ENCODE assay signal across 16 cellular contexts in genomic region chr19:7894612-7895309, GRCh38. TPM values are rescaled to one million over a fixed set of nuclear protein-coding genes. Genes with fewer than 3 reads are reported as not detected.
A peak's percentile ranks its signal among the peaks of the same experiment; 100 is the strongest.
DNase-seq lines count a peak whose midpoint lies in the region; ATAC-seq, FAIRE-seq and TF ChIP-seq lines count a peak whose summit lies in the region.
"Had no signal": no experiment of that assay in that cellular context is flagged by ENCODE, and none has a peak within 500 bp of the region (broad histone marks: within the 10 kb centered on the region; RNA-seq: fewer than 3 reads in every experiment).

No MANE protein-coding gene starts in this region.

- DNase-seq in HepG2 (ENCODE audit: low spot score): no peak
- no peak for DNase-seq in right lobe of liver
- DNase-seq in mammary epithelial cell: no peak
- peak in 2 of 3 donors; percentile 64 to 66 for DNase-seq in mucosa of descending colon
- DNase-seq in stimulated activated naive CD4-positive, alpha-beta T cell (lab: John Stamatoyannopoulos, UW): no peak
- no peak for DNase-seq in stimulated activated CD4-positive, alpha-beta T cell treated with anti-CD3 and anti-CD28 coated beads, Interleukin-4, amount 100 ng/mL, for 4 hours
- DNase-seq in GM19239 (ENCODE audit: insufficient read length, low spot score): no peak
- DNase-seq in omental fat pad (ENCODE audit: low spot score): no peak
- DNase-seq: activated CD8-positive, alpha-beta T cell treated with anti-CD3 and anti-CD28 coated beads for 36 hours; activated effector memory CD4-positive, alpha-beta T cell treated with anti-CD3 and anti-CD28 coated beads, Interleukin-2, amount 50 U/mL, for 16 hours; Caco-2; NCI-H1092 treated with DMSO at 0.1 percent for 48 hours; retina had no signal

- dilution Hi-C loops in mammary epithelial cell (cut with HindIII; ENCODE audit: low sequenced_read_pairs): no loop called here

- H3K36me3 ChIP-seq in HepG2 (replicated peaks in 1 of 2; ENCODE audit: control insufficient read depth in 1 of 2, insufficient read depth in 2 of 2, low read length in 2 of 2) (peaks cover 5% of the 10 kb centered on the region in 2 experiments; a peak in 2 of 5 replicates), right lobe of liver (no peaks in the 10 kb centered on the region), mammary epithelial cell (ENCODE audit: insufficient read depth, low read length) (no peaks in the 10 kb centered on the region), mucosa of descending colon (ENCODE audit: low read depth) (no peaks in the 10 kb centered on the region)

- peak overlapping the region; percentile 11 for H3K27ac ChIP-seq in HepG2 (ENCODE audit: extremely low read length, insufficient read depth, low read length)
- no peak overlapping the region for H3K27ac ChIP-seq in right lobe of liver
- H3K27ac ChIP-seq in mammary epithelial cell (ENCODE audit: insufficient read depth, low read depth, low read length): no peak overlapping the region

- H3K79me2 ChIP-seq in HepG2 (ENCODE audit: insufficient read depth, low read length) (peaks cover 3% of the 10 kb centered on the region), mammary epithelial cell (ENCODE audit: insufficient read depth, low read length) (peaks cover 3% of the 10 kb centered on the region)

- H3K4me1 ChIP-seq in HepG2 (ENCODE audit: insufficient read depth, low read length) (peaks cover 69% of the 10 kb centered on the region), right lobe of liver (peaks cover 0 to 14% (median 7%) of the 10 kb centered on the region in 4 donors), mammary epithelial cell (ENCODE audit: insufficient read depth, low read length) (peaks cover 13% of the 10 kb centered on the region), mucosa of descending colon (ENCODE audit: low read depth) (no peaks in the 10 kb centered on the region)
- H3K4me1 ChIP-seq: Caco-2 had no signal

- TF ChIP-seq EP300 in HepG2 (IDR thresholded peaks at IDR 0.05; ENCODE audit: low read depth in 2 of 2, low read length in 2 of 2): no peak
- TF ChIP-seq EP300 in HepG2 (CRISPR knock-in tag; IDR thresholded peaks at IDR 0.05; ENCODE audit: borderline replicate concordance): no peak

- H3K9me3 ChIP-seq in HepG2 (ENCODE audit: low read length) (no peaks in the 10 kb centered on the region), right lobe of liver (no peaks in the 10 kb centered on the region), mammary epithelial cell (replicated peaks; ENCODE audit: insufficient read depth, low read length) (no peaks in the 10 kb centered on the region), mucosa of descending colon (no peaks in the 10 kb centered on the region)
- H3K9me3 ChIP-seq: Caco-2 had no signal

- no peak overlapping the region for H3K4me2 ChIP-seq in HepG2 (ENCODE audit: low read depth, low read length)
- peak overlapping the region; percentile 49 for H3K4me2 ChIP-seq in mammary epithelial cell (ENCODE audit: insufficient read depth, low read depth, low read length)

- TF ChIP-seq POLR2A in HepG2 (IDR thresholded peaks at IDR 0.05; ENCODE audit: insufficient read depth in 1 of 2, low read depth in 2 of 2, low read length in 2 of 2): no peak
- TF ChIP-seq POLR2A in right lobe of liver (IDR thresholded peaks at IDR 0.05): no peak

- H3K4me3 ChIP-seq in HepG2 (replicated peaks in 1 of 3; ENCODE audit: insufficient read depth in 1 of 3, low read depth in 2 of 3, low read length in 3 of 3): no peak overlapping the region
- H3K4me3 ChIP-seq in right lobe of liver: no peak overlapping the region
- no peak overlapping the region for H3K4me3 ChIP-seq in mammary epithelial cell (replicated peaks in 1 of 3; ENCODE audit: insufficient read depth in 1 of 3, low read depth in 2 of 3, low read length in 3 of 3)
- H3K4me3 ChIP-seq in mucosa of descending colon: no peak overlapping the region

- FAIRE-seq in HepG2 (lab: Jason Lieb, UNC) (no peak), GM19239 (lab: Jason Lieb, UNC) (no peak)
- FAIRE-seq: GM18507, urothelium cell line had no signal

- H2AFZ ChIP-seq in HepG2 (ENCODE audit: low read length) (no peak overlapping the region), mammary epithelial cell (ENCODE audit: low read depth, low read length) (peak overlapping the region; percentile 44)

- H3K27me3 ChIP-seq in HepG2 (ENCODE audit: control insufficient read depth in 1 of 2, insufficient read depth in 2 of 2, low read length in 2 of 2) (no peaks in the 10 kb centered on the region), right lobe of liver (no peaks in the 10 kb centered on the region), mammary epithelial cell (ENCODE audit: insufficient read depth, low read length) (no peaks in the 10 kb centered on the region)

- BruUV-seq in HepG2 (replicated peaks; lab: Mats Ljungman, UMichigan): no TSS peak
- no TSS peak for BruUV-seq in mammary epithelial cell (replicated peaks; lab: Mats Ljungman, UMichigan)

- POLR2A ChIA-PET in HepG2 (lab: Yijun Ruan, JAX): interaction anchor here (0.9 kb wide), 1 partner anchor 9 kb away, joined by 4 read pairs; the partner anchor contains the start of gene MAP2K7

- intact Hi-C loops in HepG2 (cut with micrococcal nuclease; ENCODE audit: unreplicated experiment): no loop called here
- intact Hi-C loops in right lobe of liver (cut with DNase I): no loop called here
- intact Hi-C loops in mammary epithelial cell (cut with micrococcal nuclease): no loop called here
- intact Hi-C loops in mucosa of descending colon (cut with DNase I, micrococcal nuclease): no loop called here

- TF ChIP-seq RAD21 in HepG2 (CRISPR knock-in tag; IDR thresholded peaks at IDR 0.05): no peak

- no peaks in the 10 kb centered on the region for H4K20me1 ChIP-seq in HepG2 (ENCODE audit: insufficient read depth, low read length)
- H4K20me1 ChIP-seq in mammary epithelial cell (ENCODE audit: insufficient read depth, low read length): no peaks in the 10 kb centered on the region

- H3K9ac ChIP-seq in HepG2 (ENCODE audit: insufficient read depth, low read depth, low read length) (no peak overlapping the region), mammary epithelial cell (ENCODE audit: insufficient read depth, low read length) (no peak overlapping the region)

- WGBS in HepG2 (ENCODE audit: low lambda C conversion rate): 88% methylated on average over 5 of the region's 18 CpGs
- WGBS in right lobe of liver (ENCODE audit: insufficient coverage, low coverage, low lambda C conversion rate, missing lambda C conversion rate): 57% methylated on average over 7 of the region's 18 CpGs
- WGBS in mammary epithelial cell (ENCODE audit: low coverage, missing lambda C conversion rate): 82% methylated on average over 5 of the region's 18 CpGs

- CTCF ChIA-PET in HepG2 (lab: Yijun Ruan, JAX; ENCODE audit: low intra/inter-chr PET ratio, low total read pairs) (no interaction called here), mammary epithelial cell (lab: Charles Lee; ENCODE audit: low non-redundant PET) (no interaction called here)

- TF ChIP-seq CTCF in HepG2 (CRISPR knock-in tag; IDR thresholded peaks at IDR 0.05) (no peak), right lobe of liver (IDR thresholded peaks at IDR 0.05) (no peak), mammary epithelial cell (conservative IDR thresholded peaks at IDR 0.05 in 1 of 2, IDR thresholded peaks at IDR 0.05 in 1 of 2; ENCODE audit: extremely low read depth in 1 of 2, insufficient read depth in 1 of 2, low read depth in 1 of 2, low read length in 2 of 2) (no peak), mucosa of descending colon (IDR thresholded peaks at IDR 0.05) (no peak), omental fat pad (IDR thresholded peaks at IDR 0.05) (no peak)

- in situ Hi-C loops in HepG2 (cut with HindIII; ENCODE audit: extremely low pct_ligation_motif_present, low pct_unique_long_range_greater_than_20kb) (no loop called here), mammary epithelial cell (cut with MboI; ENCODE audit: low sequenced_read_pairs in 2 of 2) (no loop called here)

- no peak; the same call in 2 of the 3 replicates for ATAC-seq in HepG2
- ATAC-seq in right lobe of liver: no peak
- ATAC-seq in mucosa of descending colon: peak; percentile 89
- ATAC-seq in omental fat pad (ENCODE audit: low FRiP score): no peak
- ATAC-seq: activated CD8-positive, alpha-beta T cell treated with anti-CD3 and anti-CD28 coated beads for 36 hours had no signal

RNA-seq across cellular contexts. Expression of gene LRRC8E, which starts 6.5 kb away (rescaled TPM):
- total RNA-seq in HepG2 (2016; rRNA removed; fragmentation: Illumina TruSeq; extraction: Trizol) (4.0 and 8.0 TPM in 2 replicates), right lobe of liver (1 to 10 TPM; 1.5 to 9.6 (median 3.5) TPM), mammary epithelial cell (10 to 100 TPM in 1 of 2 donors, 1 to 10 TPM in 1; 8.5 to 14.2 TPM), mucosa of descending colon (1 to 10 TPM in 2 of 3 donors, under 1 TPM in 1; 0.32 to 1.5 (median 1.3) TPM), omental fat pad (1 to 10 TPM in 3 of 4 donors, under 1 TPM in 1; 0.79 to 6.5 (median 3.0) TPM)
- total RNA-seq in HepG2 (2016; cell fraction: cytosol; rRNA removed; fragmentation: Illumina TruSeq; extraction: Trizol; ENCODE audit: low read depth): 0.97 and 1.0 TPM in 2 replicates
- total RNA-seq in HepG2 (2016; cell fraction: insoluble cytoplasmic fraction; rRNA removed; fragmentation: Illumina TruSeq; extraction: Trizol): 4.0 and 9.1 TPM in 2 replicates
- total RNA-seq in HepG2 (2016; cell fraction: membrane; rRNA removed; fragmentation: Illumina TruSeq; extraction: Trizol): 2.2 and 3.4 TPM in 2 replicates
- total RNA-seq in HepG2 (2016; cell fraction: nucleus; rRNA removed; fragmentation: Illumina TruSeq; extraction: Trizol): 7.5 and 8.2 TPM in 2 replicates
- polyA plus RNA-seq in HepG2 (2011; rRNA removed) (10.3 and 14.6 TPM in 2 replicates), mammary epithelial cell (6.5 TPM)
- 6.6 and 7.8 TPM in 2 replicates for polyA plus RNA-seq in HepG2 (2011; cell fraction: cytosol; rRNA removed)
- 7.6 and 8.4 TPM in 2 replicates for polyA plus RNA-seq in HepG2 (2011; cell fraction: nucleus; rRNA removed)
- 10.1 and 12.0 TPM in 2 replicates for polyA plus RNA-seq in HepG2 (2012)
- polyA plus RNA-seq in HepG2 (2016; cell fraction: cytosol; fragmentation: Illumina TruSeq; extraction: Trizol; ENCODE audit: low read depth): 0.41 and 0.42 TPM in 2 replicates
- polyA plus RNA-seq in HepG2 (2016; cell fraction: insoluble cytoplasmic fraction; fragmentation: Illumina TruSeq; extraction: Trizol; ENCODE audit: low read depth): 2.8 and 3.6 TPM in 2 replicates
- 0.65 and 1.00 TPM in 2 replicates for polyA plus RNA-seq in HepG2 (2016; cell fraction: membrane; fragmentation: Illumina TruSeq; extraction: Trizol; ENCODE audit: low read depth)
- polyA plus RNA-seq in HepG2 (2016; cell fraction: nucleus; fragmentation: Illumina TruSeq; extraction: Trizol; ENCODE audit: insufficient read depth, low read depth): 8.0 and 10.3 TPM in 2 replicates
- 13.5 and 26.2 TPM in 2 replicates for polyA minus RNA-seq in HepG2 (2011; rRNA and poly(A)+ RNA removed; ENCODE audit: low replicate concordance)
- 10.5 and 13.4 TPM in 2 replicates for polyA minus RNA-seq in HepG2 (2011; cell fraction: cytosol; rRNA and poly(A)+ RNA removed)
- 5.5 and 7.0 TPM in 2 replicates for polyA minus RNA-seq in HepG2 (2011; cell fraction: nucleus; rRNA and poly(A)+ RNA removed)
- 11.8 TPM for polyA minus RNA-seq in mammary epithelial cell
- total RNA-seq: activated CD8-positive, alpha-beta T cell treated with anti-CD3 and anti-CD28 coated beads for 36 hours had no signal

RNA-seq across cellular contexts. Expression of gene MAP2K7, which starts 8.9 kb away (rescaled TPM):
- total RNA-seq in HepG2 (2016; rRNA removed; fragmentation: Illumina TruSeq; extraction: Trizol): 8.7 and 10.8 TPM in 2 replicates
- total RNA-seq in HepG2 (2016; cell fraction: cytosol; rRNA removed; fragmentation: Illumina TruSeq; extraction: Trizol; ENCODE audit: low read depth): 3.9 and 4.1 TPM in 2 replicates
- total RNA-seq in HepG2 (2016; cell fraction: insoluble cytoplasmic fraction; rRNA removed; fragmentation: Illumina TruSeq; extraction: Trizol): 7.6 and 11.7 TPM in 2 replicates
- total RNA-seq in HepG2 (2016; cell fraction: membrane; rRNA removed; fragmentation: Illumina TruSeq; extraction: Trizol): 11.5 and 13.1 TPM in 2 replicates
- total RNA-seq in HepG2 (2016; cell fraction: nucleus; rRNA removed; fragmentation: Illumina TruSeq; extraction: Trizol): 8.3 and 8.5 TPM in 2 replicates
- 9.0 and 14.8 TPM in 2 replicates for polyA plus RNA-seq in HepG2 (2011; rRNA removed)
- 8.8 and 11.2 TPM in 2 replicates for polyA plus RNA-seq in HepG2 (2011; cell fraction: cytosol; rRNA removed)
- polyA plus RNA-seq in HepG2 (2011; cell fraction: nucleus; rRNA removed): 42.0 and 50.6 TPM in 2 replicates
- polyA plus RNA-seq in HepG2 (2012): 17.3 and 19.9 TPM in 2 replicates
- polyA plus RNA-seq in HepG2 (2016; cell fraction: cytosol; fragmentation: Illumina TruSeq; extraction: Trizol; ENCODE audit: low read depth): 3.9 and 4.4 TPM in 2 replicates
- 10.5 and 15.1 TPM in 2 replicates for polyA plus RNA-seq in HepG2 (2016; cell fraction: insoluble cytoplasmic fraction; fragmentation: Illumina TruSeq; extraction: Trizol; ENCODE audit: low read depth)
- 8.5 and 10.6 TPM in 2 replicates for polyA plus RNA-seq in HepG2 (2016; cell fraction: membrane; fragmentation: Illumina TruSeq; extraction: Trizol; ENCODE audit: low read depth)
- 25.7 and 31.5 TPM in 2 replicates for polyA plus RNA-seq in HepG2 (2016; cell fraction: nucleus; fragmentation: Illumina TruSeq; extraction: Trizol; ENCODE audit: insufficient read depth, low read depth)
- 17.6 and 23.5 TPM in 2 replicates for polyA minus RNA-seq in HepG2 (2011; rRNA and poly(A)+ RNA removed; ENCODE audit: low replicate concordance)
- 10.0 and 13.0 TPM in 2 replicates for polyA minus RNA-seq in HepG2 (2011; cell fraction: cytosol; rRNA and poly(A)+ RNA removed)
- 11.2 and 11.7 TPM in 2 replicates for polyA minus RNA-seq in HepG2 (2011; cell fraction: nucleus; rRNA and poly(A)+ RNA removed)
- 10 to 100 TPM in 5 of 6 experiments, 1 to 10 TPM in 1; 9.7 to 22.1 (median 15.6) TPM for total RNA-seq in right lobe of liver
- total RNA-seq in mammary epithelial cell: 10 to 100 TPM; 11.3 to 33.3 TPM
- polyA plus RNA-seq in mammary epithelial cell: 10.7 TPM
- 4.9 TPM for polyA minus RNA-seq in mammary epithelial cell
- 10 to 100 TPM; 31.5 to 49.2 (median 41.7) TPM for total RNA-seq in mucosa of descending colon
- 10 to 100 TPM; 12.9 to 13.7 (median 13.6) TPM for total RNA-seq in omental fat pad

RNA-seq across cellular contexts. Expression of gene TGFBR3L, which starts 19.9 kb away (rescaled TPM):
- total RNA-seq in HepG2 (2016; rRNA removed; fragmentation: Illumina TruSeq; extraction: Trizol) (0.83 and 1.0 TPM in 2 replicates), right lobe of liver (1 to 10 TPM in 3 of 6 experiments, under 1 TPM in 3; 0.42 to 2.9 (median 1.3) TPM), mammary epithelial cell (1 to 10 TPM; 1.2 to 1.4 TPM), mucosa of descending colon (under 1 TPM in 1 of 3 donors, not detected in 2; 0.79 TPM), omental fat pad (not detected)
- 3.2 and 3.7 TPM in 2 replicates for total RNA-seq in HepG2 (2016; cell fraction: cytosol; rRNA removed; fragmentation: Illumina TruSeq; extraction: Trizol; ENCODE audit: low read depth)
- 0.56 and 1.1 TPM in 2 replicates for total RNA-seq in HepG2 (2016; cell fraction: insoluble cytoplasmic fraction; rRNA removed; fragmentation: Illumina TruSeq; extraction: Trizol)
- total RNA-seq in HepG2 (2016; cell fraction: membrane; rRNA removed; fragmentation: Illumina TruSeq; extraction: Trizol): 1.6 and 2.1 TPM in 2 replicates
- total RNA-seq in HepG2 (2016; cell fraction: nucleus; rRNA removed; fragmentation: Illumina TruSeq; extraction: Trizol): 0.81 TPM in 1 of 2 replicates, not detected in the other
- polyA plus RNA-seq in HepG2 (2011; rRNA removed) (0.14 and 0.20 TPM in 2 replicates), mammary epithelial cell (0.23 TPM)
- polyA plus RNA-seq in HepG2 (2011; cell fraction: cytosol; rRNA removed): 0.25 and 0.55 TPM in 2 replicates
- 1.0 and 1.6 TPM in 2 replicates for polyA plus RNA-seq in HepG2 (2011; cell fraction: nucleus; rRNA removed)
- 0.25 and 0.69 TPM in 2 replicates for polyA plus RNA-seq in HepG2 (2012)
- polyA plus RNA-seq in HepG2 (2016; cell fraction: cytosol; fragmentation: Illumina TruSeq; extraction: Trizol; ENCODE audit: low read depth): 7.2 and 8.1 TPM in 2 replicates
- 0.49 and 1.4 TPM in 2 replicates for polyA plus RNA-seq in HepG2 (2016; cell fraction: insoluble cytoplasmic fraction; fragmentation: Illumina TruSeq; extraction: Trizol; ENCODE audit: low read depth)
- 4.1 and 4.2 TPM in 2 replicates for polyA plus RNA-seq in HepG2 (2016; cell fraction: membrane; fragmentation: Illumina TruSeq; extraction: Trizol; ENCODE audit: low read depth)
- polyA plus RNA-seq in HepG2 (2016; cell fraction: nucleus; fragmentation: Illumina TruSeq; extraction: Trizol; ENCODE audit: insufficient read depth, low read depth): 0.90 and 1.3 TPM in 2 replicates
- polyA minus RNA-seq in HepG2 (2011; rRNA and poly(A)+ RNA removed; ENCODE audit: low replicate concordance): 0.30 and 1.5 TPM in 2 replicates
- not detected in 2 replicates for polyA minus RNA-seq in HepG2 (2011; cell fraction: cytosol; rRNA and poly(A)+ RNA removed)
- polyA minus RNA-seq in HepG2 (2011; cell fraction: nucleus; rRNA and poly(A)+ RNA removed): not detected in 2 replicates
- polyA minus RNA-seq in mammary epithelial cell: not detected

RNA-seq across cellular contexts. Expression of gene PRR36, which starts 20.6 kb away (rescaled TPM):
- 0.07 TPM in 2 replicates for total RNA-seq in HepG2 (2016; rRNA removed; fragmentation: Illumina TruSeq; extraction: Trizol)
- 0.30 TPM in 1 of 2 replicates, not detected in the other for total RNA-seq in HepG2 (2016; cell fraction: cytosol; rRNA removed; fragmentation: Illumina TruSeq; extraction: Trizol; ENCODE audit: low read depth)
- 0.09 and 0.30 TPM in 2 replicates for total RNA-seq in HepG2 (2016; cell fraction: insoluble cytoplasmic fraction; rRNA removed; fragmentation: Illumina TruSeq; extraction: Trizol)
- 0.15 and 0.17 TPM in 2 replicates for total RNA-seq in HepG2 (2016; cell fraction: membrane; rRNA removed; fragmentation: Illumina TruSeq; extraction: Trizol)
- total RNA-seq in HepG2 (2016; cell fraction: nucleus; rRNA removed; fragmentation: Illumina TruSeq; extraction: Trizol): 0.09 and 0.22 TPM in 2 replicates
- 0.17 TPM in 2 replicates for polyA plus RNA-seq in HepG2 (2011; rRNA removed)
- 0.05 and 0.13 TPM in 2 replicates for polyA plus RNA-seq in HepG2 (2011; cell fraction: cytosol; rRNA removed)
- 0.73 and 1.3 TPM in 2 replicates for polyA plus RNA-seq in HepG2 (2011; cell fraction: nucleus; rRNA removed)
- 1.5 and 1.8 TPM in 2 replicates for polyA plus RNA-seq in HepG2 (2012)
- 0.23 and 0.25 TPM in 2 replicates for polyA plus RNA-seq in HepG2 (2016; cell fraction: cytosol; fragmentation: Illumina TruSeq; extraction: Trizol; ENCODE audit: low read depth)
- 0.54 and 0.83 TPM in 2 replicates for polyA plus RNA-seq in HepG2 (2016; cell fraction: insoluble cytoplasmic fraction; fragmentation: Illumina TruSeq; extraction: Trizol; ENCODE audit: low read depth)
- 0.34 and 0.41 TPM in 2 replicates for polyA plus RNA-seq in HepG2 (2016; cell fraction: membrane; fragmentation: Illumina TruSeq; extraction: Trizol; ENCODE audit: low read depth)
- polyA plus RNA-seq in HepG2 (2016; cell fraction: nucleus; fragmentation: Illumina TruSeq; extraction: Trizol; ENCODE audit: insufficient read depth, low read depth): 1.3 and 1.5 TPM in 2 replicates
- 0.34 TPM in 1 of 2 replicates, not detected in the other for polyA minus RNA-seq in HepG2 (2011; rRNA and poly(A)+ RNA removed; ENCODE audit: low replicate concordance)
- polyA minus RNA-seq in HepG2 (2011; cell fraction: cytosol; rRNA and poly(A)+ RNA removed): 0.97 and 1.1 TPM in 2 replicates
- 0.25 and 0.26 TPM in 2 replicates for polyA minus RNA-seq in HepG2 (2011; cell fraction: nucleus; rRNA and poly(A)+ RNA removed)
- total RNA-seq in right lobe of liver: under 1 TPM in 4 of 6 experiments, not detected in 2; 0.07 to 0.37 (median 0.12) TPM
- total RNA-seq in mammary epithelial cell: under 1 TPM; under 0.01 to 0.12 TPM
- polyA plus RNA-seq in mammary epithelial cell: 0.01 TPM
- not detected for polyA minus RNA-seq in mammary epithelial cell
- total RNA-seq in mucosa of descending colon: under 1 TPM; 0.22 to 0.58 (median 0.23) TPM
- not detected for total RNA-seq in omental fat pad
- total RNA-seq: fibroblast of villous mesenchyme had no signal

RNA-seq across cellular contexts. Expression of gene SNAPC2, which starts 25.4 kb away (rescaled TPM):
- 9.5 and 10.2 TPM in 2 replicates for total RNA-seq in HepG2 (2016; rRNA removed; fragmentation: Illumina TruSeq; extraction: Trizol)
- total RNA-seq in HepG2 (2016; cell fraction: cytosol; rRNA removed; fragmentation: Illumina TruSeq; extraction: Trizol; ENCODE audit: low read depth): 3.3 and 4.0 TPM in 2 replicates
- 8.2 and 10.9 TPM in 2 replicates for total RNA-seq in HepG2 (2016; cell fraction: insoluble cytoplasmic fraction; rRNA removed; fragmentation: Illumina TruSeq; extraction: Trizol)
- total RNA-seq in HepG2 (2016; cell fraction: membrane; rRNA removed; fragmentation: Illumina TruSeq; extraction: Trizol): 6.9 and 7.4 TPM in 2 replicates
- total RNA-seq in HepG2 (2016; cell fraction: nucleus; rRNA removed; fragmentation: Illumina TruSeq; extraction: Trizol): 3.7 and 5.2 TPM in 2 replicates
- polyA plus RNA-seq in HepG2 (2011; rRNA removed): 12.7 and 14.9 TPM in 2 replicates
- polyA plus RNA-seq in HepG2 (2011; cell fraction: cytosol; rRNA removed): 8.4 and 15.7 TPM in 2 replicates
- polyA plus RNA-seq in HepG2 (2011; cell fraction: nucleus; rRNA removed): 12.8 and 13.8 TPM in 2 replicates
- polyA plus RNA-seq in HepG2 (2012): 11.7 and 16.4 TPM in 2 replicates
- 3.7 and 4.1 TPM in 2 replicates for polyA plus RNA-seq in HepG2 (2016; cell fraction: cytosol; fragmentation: Illumina TruSeq; extraction: Trizol; ENCODE audit: low read depth)
- polyA plus RNA-seq in HepG2 (2016; cell fraction: insoluble cytoplasmic fraction; fragmentation: Illumina TruSeq; extraction: Trizol; ENCODE audit: low read depth): 11.2 and 15.9 TPM in 2 replicates
- polyA plus RNA-seq in HepG2 (2016; cell fraction: membrane; fragmentation: Illumina TruSeq; extraction: Trizol; ENCODE audit: low read depth): 6.9 and 8.4 TPM in 2 replicates
- 13.1 and 13.7 TPM in 2 replicates for polyA plus RNA-seq in HepG2 (2016; cell fraction: nucleus; fragmentation: Illumina TruSeq; extraction: Trizol; ENCODE audit: insufficient read depth, low read depth)
- polyA minus RNA-seq in HepG2 (2011; rRNA and poly(A)+ RNA removed; ENCODE audit: low replicate concordance): 8.5 and 12.6 TPM in 2 replicates
- polyA minus RNA-seq in HepG2 (2011; cell fraction: cytosol; rRNA and poly(A)+ RNA removed): 7.2 and 7.8 TPM in 2 replicates
- polyA minus RNA-seq in HepG2 (2011; cell fraction: nucleus; rRNA and poly(A)+ RNA removed): 1.7 and 4.4 TPM in 2 replicates
- 1 to 10 TPM; 3.5 to 7.8 (median 5.2) TPM for total RNA-seq in right lobe of liver
- 10 to 100 TPM; 11.2 to 27.2 TPM for total RNA-seq in mammary epithelial cell
- polyA plus RNA-seq in mammary epithelial cell: 11.5 TPM
- 1.6 TPM for polyA minus RNA-seq in mammary epithelial cell
- 10 to 100 TPM; 10.7 to 22.1 (median 14.7) TPM for total RNA-seq in mucosa of descending colon
- 10 to 100 TPM in 3 of 4 donors, 1 to 10 TPM in 1; 4.7 to 13.1 (median 12.3) TPM for total RNA-seq in omental fat pad

Comparison
In these comparisons a context has a peak if more than half of its experiments do, and no peak if none do; other contexts are left out.
1. DNase-seq: peak in mucosa of descending colon (2 of 3); none in HepG2 (single experiment), right lobe of liver (0 of 3), mammary epithelial cell (single experiment), stimulated activated naive CD4-positive, alpha-beta T cell (0 of 6), stimulated activated CD4-positive, alpha-beta T cell treated with anti-CD3 and anti-CD28 coated beads, Interleukin-4, amount 100 ng/mL, for 4 hours (0 of 2), GM19239 (single experiment) and omental fat pad (single experiment).